ENCODE assay signal across 8 cellular contexts in genomic region chr22:39904024-39904423, GRCh38. TPM values are rescaled to one million over a fixed set of nuclear protein-coding genes. Genes with fewer than 3 reads are reported as not detected.
"Had no signal": no experiment of that assay in that cellular context is flagged by ENCODE, and none has a peak within 500 bp of the region (broad histone marks: within the 10 kb centered on the region; RNA-seq: fewer than 3 reads in every experiment).

No MANE protein-coding gene starts in this region.

RNA-seq across cellular contexts. Expression of gene GRAP2, which starts 3.1 kb away (rescaled TPM):
- total RNA-seq: chondrocyte, pulmonary artery endothelial cell had no signal

RNA-seq across cellular contexts. Expression of gene ENTHD1, which starts 10.5 kb away (rescaled TPM):
- total RNA-seq: chondrocyte, esophagus squamous epithelium, left ventricle myocardium inferior, mucosa of descending colon, pancreas, pulmonary artery endothelial cell, urinary bladder had no signal
- polyA plus RNA-seq: heart right ventricle, urinary bladder had no signal

RNA-seq across cellular contexts. Expression of gene TMA7B, which starts 56.2 kb away (rescaled TPM):
- total RNA-seq: chondrocyte, esophagus squamous epithelium, heart right ventricle, left ventricle myocardium inferior, pulmonary artery endothelial cell had no signal
- polyA plus RNA-seq: heart right ventricle, pancreas, urinary bladder had no signal
